ENCODE assay signal across 8 cellular contexts in genomic region chr1:198756470-198756869, GRCh38.
DNase-seq lines count a peak whose midpoint lies in the region; ATAC-seq and TF ChIP-seq lines count a peak whose summit lies in the region.
"Had no signal": no experiment of that assay in that cellular context is flagged by ENCODE, and none has a peak within 500 bp of the region (broad histone marks: within the 10 kb centered on the region; RNA-seq: fewer than 3 reads in every experiment).

No MANE protein-coding gene starts in this region.

- no peaks in the 10 kb centered on the region for H3K9me3 ChIP-seq in mucosa of descending colon

- H3K4me3 ChIP-seq in LNCaP clone FGC (ENCODE audit: low read depth, low read length) (no peak overlapping the region), mucosa of descending colon (no peak overlapping the region)

- ATAC-seq in mucosa of descending colon (peak; percentile 47), GM21529 (IDR thresholded peaks at IDR 0.05; ENCODE audit: unreplicated experiment) (no peak), HG03469 (IDR thresholded peaks at IDR 0.05; ENCODE audit: unreplicated experiment) (no peak)

- no peaks in the 10 kb centered on the region for H3K36me3 ChIP-seq in mucosa of descending colon (ENCODE audit: low read depth)

- peak; percentile 48 for TF ChIP-seq CTCF in LNCaP clone FGC (IDR thresholded peaks at IDR 0.05; ENCODE audit: control insufficient read depth, extremely low read depth, insufficient read depth)
- TF ChIP-seq CTCF in mucosa of descending colon (IDR thresholded peaks at IDR 0.05), result no peak

- DNase-seq in DMS53 (lab: John Stamatoyannopoulos, UW) (peak; percentile 55), LNCaP clone FGC (ENCODE audit: low read depth) (no peak), astrocyte of the hippocampus (ENCODE audit: low read depth, low spot score) (peak; percentile 9), mucosa of descending colon (no peak)
- DNase-seq in activated naive CD4-positive, alpha-beta T cell treated with anti-CD3 and anti-CD28 coated beads, Interleukin-2, amount 50 U/mL, for 16 hours, result no peak
- DNase-seq: substantia nigra had no signal

- no peaks in the 10 kb centered on the region for H3K4me1 ChIP-seq in mucosa of descending colon (ENCODE audit: low read depth)

- intact Hi-C loops in mucosa of descending colon (cut with DNase I, micrococcal nuclease), result loop anchor here in 1 of 2 donors (5.0 kb wide), 1 partner anchor 356 kb away; no protein-coding TSS in a partner anchor

Comparison
In these comparisons a context has a peak if more than half of its experiments do, and no peak if none do; other contexts are left out.
1. DNase-seq: peak in DMS53 (single experiment) and astrocyte of the hippocampus (single experiment); none in LNCaP clone FGC (single experiment), mucosa of descending colon (0 of 3) and activated naive CD4-positive, alpha-beta T cell treated with anti-CD3 and anti-CD28 coated beads, Interleukin-2, amount 50 U/mL, for 16 hours (single experiment).